ENCODE assay signal across 32 cellular contexts in genomic region chr12:76909290-76909689, GRCh38. TPM values are rescaled to one million over a fixed set of nuclear protein-coding genes. Genes with fewer than 3 reads are reported as not detected.
DNase-seq lines count a peak whose midpoint lies in the region; ATAC-seq and TF ChIP-seq lines count a peak whose summit lies in the region.
"Had no signal": no experiment of that assay in that cellular context is flagged by ENCODE, and none has a peak within 500 bp of the region (broad histone marks: within the 10 kb centered on the region; RNA-seq: fewer than 3 reads in every experiment).

No MANE protein-coding gene starts in this region.

- peak overlapping the region; percentile 60 for H3K4me2 ChIP-seq in neural progenitor cell
- H3K4me2 ChIP-seq: KMS-11 had no signal

- H4K20me1 ChIP-seq in neural progenitor cell (ENCODE audit: low read depth) = no peaks in the 10 kb centered on the region

- no peaks in the 10 kb centered on the region for H3K36me3 Mint-ChIP-seq in neural progenitor cell
- H3K36me3 Mint-ChIP-seq: activated naive CD4-positive, alpha-beta T cell treated with anti-CD3 and anti-CD28 coated beads, Interleukin-2, amount 10 ng/mL, durations not matched to agents 7 days and 5 days; CD4-positive, CD25-positive, alpha-beta regulatory T cell had no signal

- peaks cover 14% of the 10 kb centered on the region for H3K4me1 ChIP-seq in neural progenitor cell
- H3K4me1 ChIP-seq: adrenal gland, psoas muscle, stomach had no signal

- H3K27ac Mint-ChIP-seq in neural progenitor cell = no peak overlapping the region
- H3K27ac Mint-ChIP-seq: activated naive CD4-positive, alpha-beta T cell treated with anti-CD3 and anti-CD28 coated beads, Interleukin-2, amount 10 ng/mL, durations not matched to agents 7 days and 5 days; activated T-cell treated with anti-CD3 and anti-CD28 coated beads, Interleukin-2, amount 50 U/mL, for 72 hours; CD4-positive, CD25-positive, alpha-beta regulatory T cell had no signal

- H3K9me3 ChIP-seq in neural progenitor cell (ENCODE audit: low read depth) = no peaks in the 10 kb centered on the region
- H3K9me3 ChIP-seq: adrenal gland, left ventricle myocardium inferior, psoas muscle, stomach had no signal

- H3K27me3 ChIP-seq in neural progenitor cell = no peaks in the 10 kb centered on the region
- H3K27me3 ChIP-seq: adrenal gland, stomach had no signal

- no peak for TF ChIP-seq CTCF in VCaP (conservative IDR thresholded peaks at IDR 0.05)
- no peak for TF ChIP-seq CTCF in neural progenitor cell (IDR thresholded peaks at IDR 0.05)

- no peaks in the 10 kb centered on the region for H3K9me3 Mint-ChIP-seq in neural progenitor cell
- H3K9me3 Mint-ChIP-seq: activated naive CD4-positive, alpha-beta T cell treated with anti-CD3 and anti-CD28 coated beads, Interleukin-2, amount 10 ng/mL, durations not matched to agents 7 days and 5 days; activated T-cell treated with anti-CD3 and anti-CD28 coated beads, Interleukin-2, amount 50 U/mL, for 72 hours had no signal

- no peaks in the 10 kb centered on the region for H3K36me3 ChIP-seq in neural progenitor cell
- H3K36me3 ChIP-seq: adrenal gland, left ventricle myocardium inferior, stomach had no signal

- H3K4me3 ChIP-seq in neural progenitor cell = no peak overlapping the region
- H3K4me3 ChIP-seq: adrenal gland, left ventricle myocardium inferior, psoas muscle, SK-N-MC, stomach had no signal

- no peaks in the 10 kb centered on the region for H3F3A ChIP-seq in neural progenitor cell (ENCODE audit: low read depth)

- no peaks in the 10 kb centered on the region for H3K79me2 ChIP-seq in neural progenitor cell (ENCODE audit: low read depth)

- no peak overlapping the region for H3K4me3 Mint-ChIP-seq in neural progenitor cell
- H3K4me3 Mint-ChIP-seq: activated naive CD4-positive, alpha-beta T cell treated with anti-CD3 and anti-CD28 coated beads, Interleukin-2, amount 10 ng/mL, durations not matched to agents 7 days and 5 days; activated T-cell treated with anti-CD3 and anti-CD28 coated beads, Interleukin-2, amount 50 U/mL, for 72 hours; CD4-positive, CD25-positive, alpha-beta regulatory T cell had no signal

- ATAC-seq in GM18861 (IDR thresholded peaks at IDR 0.05; ENCODE audit: unreplicated experiment) = no peak
- ATAC-seq: activated T-cell treated with anti-CD3 and anti-CD28 coated beads, Interleukin-2, amount 50 U/mL, for 72 hours; esophagus mucosa; PC-3; psoas muscle; sciatic nerve had no signal

- H3K27me3 Mint-ChIP-seq in neural progenitor cell (ENCODE audit: insufficient read depth, low read depth) = peaks cover 2% of the 10 kb centered on the region

- H3K9ac ChIP-seq in neural progenitor cell = no peak overlapping the region
- H3K9ac ChIP-seq: KMS-11 had no signal

- H3K27ac ChIP-seq in VCaP (peak overlapping the region; percentile 45), neural progenitor cell (no peak overlapping the region)
- H3K27ac ChIP-seq: adrenal gland, HL-60, KMS-11, left ventricle myocardium inferior, psoas muscle, SK-N-MC, stomach had no signal

- H2AFZ ChIP-seq in neural progenitor cell (replicated peaks) = peak overlapping the region; percentile 64

- DNase-seq in NCI-H1436 treated with DMSO at 0.1 percent for 48 hours (lab: John Stamatoyannopoulos, UW) (peak; percentile 24), NCI-H1436 (lab: John Stamatoyannopoulos, UW) (no peak), NCI-H1105 (lab: John Stamatoyannopoulos, UW) (peak; percentile 68), neural progenitor cell (ENCODE audit: low spot score) (peak; percentile 25), DMS153 (lab: John Stamatoyannopoulos, UW) (no peak)
- DNase-seq in NK-92 treated with Interleukin-12 subunit alpha and Interleukin-12 subunit beta, amount 100 ng/mL, for 24 hours (lab: John Stamatoyannopoulos, UW) = no peak
- DNase-seq: activated CD4-positive, alpha-beta T cell treated with anti-CD3 and anti-CD28 coated beads, Interleukin-2, amount 50 U/mL, for 4 hours; activated CD4-positive, CD25-positive, alpha-beta regulatory T cell; activated naive CD4-positive, alpha-beta T cell treated with anti-CD3 and anti-CD28 coated beads, Interleukin-2, amount 10 ng/mL, durations not matched to agents 7 days and 5 days; activated T-cell treated with anti-CD3 and anti-CD28 coated beads, Interleukin-2, amount 50 U/mL, for 72 hours; adrenal gland; Calu3; CD4-positive, CD25-positive, alpha-beta regulatory T cell; central memory CD4-positive, alpha-beta T cell; cortex of kidney; glutamatergic neuron; left ventricle myocardium inferior; mesenchymal stem cell; NCI-H187 treated with DMSO at 0.1 percent for 48 hours; NCI-H446; PC-3; psoas muscle; stimulated activated CD4-positive, alpha-beta T cell treated with anti-CD3 and anti-CD28 coated beads, Interleukin-12 subunit alpha, Interleukin-12 subunit beta, amount 100 ng/mL, for 4 hours; stimulated activated CD4-positive, alpha-beta T cell treated with anti-CD3 and anti-CD28 coated beads, Interleukin-4, amount 100 ng/mL, for 1 hour; stomach had no signal

- peaks cover 9% of the 10 kb centered on the region for H3K4me1 Mint-ChIP-seq in neural progenitor cell
- H3K4me1 Mint-ChIP-seq: activated naive CD4-positive, alpha-beta T cell treated with anti-CD3 and anti-CD28 coated beads, Interleukin-2, amount 10 ng/mL, durations not matched to agents 7 days and 5 days; CD4-positive, CD25-positive, alpha-beta regulatory T cell had no signal

RNA-seq across cellular contexts. Expression of gene CSRP2, which starts 30.5 kb away (rescaled TPM):
- 353 and 405 TPM in 2 replicates for total RNA-seq in neural progenitor cell (ENCODE audit: low replicate concordance)
- total RNA-seq: CD4-positive, CD25-positive, alpha-beta regulatory T cell had no signal

Comparison
In these comparisons a context has a peak if more than half of its experiments do, and no peak if none do; other contexts are left out.
1. DNase-seq: peak in NCI-H1436 treated with DMSO at 0.1 percent for 48 hours (single experiment), NCI-H1105 (single experiment) and neural progenitor cell (single experiment); none in NCI-H1436 (single experiment), NK-92 treated with Interleukin-12 subunit alpha and Interleukin-12 subunit beta, amount 100 ng/mL, for 24 hours (single experiment) and DMS153 (single experiment).